Comparison of ENCODE assay signal across 8 cellular contexts in the genomic region with DNA sequence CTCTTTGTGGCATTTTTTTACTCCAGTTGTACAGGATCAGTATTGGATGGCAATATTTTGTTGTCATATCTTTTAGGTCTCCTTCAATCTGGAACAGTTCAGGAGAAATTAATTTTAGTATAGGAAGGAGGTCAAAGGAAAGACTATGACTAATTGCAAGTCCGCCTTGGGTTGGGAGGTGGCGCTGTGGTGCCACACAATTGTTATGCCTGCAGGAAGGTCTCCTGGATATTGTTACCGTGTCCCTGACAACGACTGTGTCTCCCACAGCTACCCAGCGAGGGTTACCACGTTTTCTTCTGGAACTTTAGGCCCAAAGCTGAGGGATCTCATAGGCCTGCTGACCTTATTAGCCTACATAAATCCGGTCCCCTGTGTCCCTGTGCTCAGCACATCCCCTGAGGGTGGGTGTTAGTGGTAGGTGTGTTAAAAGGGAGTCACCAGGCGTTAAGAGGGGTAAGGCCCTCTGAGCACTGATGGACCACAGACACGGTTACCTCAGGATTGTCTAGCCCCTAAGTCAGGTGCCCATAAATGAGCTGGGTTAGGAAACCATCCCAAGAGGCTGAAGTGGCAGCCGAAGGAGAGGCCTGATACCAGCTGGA. TPM values are rescaled to one million over a fixed set of nuclear protein-coding genes. Genes with fewer than 3 reads are reported as not detected.
DNase-seq lines count a peak whose midpoint lies in the region; ATAC-seq and TF ChIP-seq lines count a peak whose summit lies in the region.

No MANE protein-coding gene starts in this region.

- peaks cover 2% of the 10 kb centered on the region for H3K36me3 Mint-ChIP-seq in neural crest cell (ENCODE audit: low read depth)

- no peaks in the 10 kb centered on the region for H3K9me3 ChIP-seq in thyroid gland

- H3K4me3 ChIP-seq in fibroblast of mammary gland (ENCODE audit: control insufficient read depth, low read depth, low read length) = no peak overlapping the region
- no peak overlapping the region for H3K4me3 ChIP-seq in thyroid gland (replicated peaks in 1 of 3)

- DNase-seq in ACHN = peak; percentile 57
- peak; percentile 50 for DNase-seq in HPDE6-E6E7 (ENCODE audit: extremely low spot score)
- peak; percentile 29 for DNase-seq in NOMO-1 treated with dmso at 0.1 percent for 144 hours (lab: John Stamatoyannopoulos, UW; ENCODE audit: unreplicated experiment)
- peak; percentile 17 for DNase-seq in activated T-cell treated with anti-CD3 and anti-CD28 coated beads for 4 hours
- DNase-seq in fibroblast of mammary gland (ENCODE audit: low read depth) = peak; percentile 76
- DNase-seq in neural crest cell (ENCODE audit: low read depth, low spot score) = peak; percentile 59
- DNase-seq in thyroid gland = peak; percentile 79

- H3K27ac Mint-ChIP-seq in neural crest cell (ENCODE audit: unreplicated experiment) = peak overlapping the region; percentile 8

- H3K27me3 ChIP-seq in thyroid gland = no peaks in the 10 kb centered on the region

- peak; percentile 49 for ATAC-seq in GM18505 (IDR thresholded peaks at IDR 0.05; ENCODE audit: unreplicated experiment)

- no peaks in the 10 kb centered on the region for H3K36me3 ChIP-seq in thyroid gland

- intact Hi-C loops in thyroid gland (cut with DNase I) = loop anchor here (5.0 kb wide), 1 partner anchor 355 kb away; no protein-coding TSS in a partner anchor

- in situ Hi-C loops in ACHN (cut with HindIII; ENCODE audit: low pct_ligation_motif_present, low pct_unique_long_range_greater_than_20kb, low sequenced_read_pairs) = no loop called here

- H3K9me3 Mint-ChIP-seq in neural crest cell = peaks cover 18% of the 10 kb centered on the region

- peak; percentile 90 for TF ChIP-seq CTCF in fibroblast of mammary gland (conservative IDR thresholded peaks at IDR 0.05; ENCODE audit: control insufficient read depth, insufficient read depth, low read depth, low read length)
- peak; percentile 92 for TF ChIP-seq CTCF in neural crest cell (conservative IDR thresholded peaks at IDR 0.05)
- peak; percentile 52 to 87 (median 78) for TF ChIP-seq CTCF in thyroid gland (IDR thresholded peaks at IDR 0.05)

- H3K4me1 Mint-ChIP-seq in neural crest cell = peaks cover 23% of the 10 kb centered on the region

- no peak overlapping the region for H3K27ac ChIP-seq in thyroid gland

- H3K27me3 Mint-ChIP-seq in neural crest cell (ENCODE audit: low read depth) = no peaks in the 10 kb centered on the region

- no peaks in the 10 kb centered on the region for H3K4me1 ChIP-seq in thyroid gland

- H3K4me3 Mint-ChIP-seq in neural crest cell = no peak overlapping the region

- 35 to 36% methylated on average over 10 of the region's 10 CpGs for whole genome bisulfite sequencing in thyroid gland, 2 donors

- TF ChIP-seq POLR2A in GM18505 (IDR thresholded peaks at IDR 0.05; ENCODE audit: borderline replicate concordance, extremely low read depth, insufficient read depth, insufficient read length) = no peak
- TF ChIP-seq POLR2A in thyroid gland (IDR thresholded peaks at IDR 0.05) = no peak

RNA-seq across cellular contexts. Expression of gene KCNAB1, which starts 31.5 kb away (rescaled TPM):
- total RNA-seq in neural crest cell (0.18 and 0.79 TPM in 2 replicates), thyroid gland (10 to 100 TPM; 19.3 to 26.1 (median 22.9) TPM)

Comparison
In these comparisons a context has a peak if more than half of its experiments do, and no peak if none do; other contexts are left out.
1. DNase-seq: peak in every context shown above with its lines; median percentile 79 in thyroid gland; 76 in fibroblast of mammary gland; 59 in neural crest cell; 57 in ACHN; 50 in HPDE6-E6E7; 29 in NOMO-1 treated with dmso at 0.1 percent for 144 hours; 17 in activated T-cell treated with anti-CD3 and anti-CD28 coated beads for 4 hours.
2. RNA of gene KCNAB1, which starts 31.5 kb away (total RNA-seq): 19.3 to 26.1 TPM in thyroid gland; 0.18 to 0.79 TPM in neural crest cell; every median in the first group is over 10 times any median in the second.
3. Peak in every context shown above with its lines, with median percentiles within 50 percentile points of each other: CTCF ChIP-seq.